ENCODE assay signal across 8 cellular contexts in genomic region chr5:96661101-96661840, GRCh38. TPM values are rescaled to one million over a fixed set of nuclear protein-coding genes. Genes with fewer than 3 reads are reported as not detected.
A peak's percentile ranks its signal among the peaks of the same experiment; 100 is the strongest.
DNase-seq lines count a peak whose midpoint lies in the region; ATAC-seq and TF ChIP-seq lines count a peak whose summit lies in the region.

No MANE protein-coding gene starts in this region.

- H3K4me3 ChIP-seq in DOHH2 (ENCODE audit: low read length) = peak overlapping the region; percentile 93
- peak overlapping the region; percentile 64 for H3K4me3 ChIP-seq in NB4 (ENCODE audit: low read depth, low read length)
- H3K4me3 ChIP-seq in fibroblast of villous mesenchyme (ENCODE audit: low read depth, low read length) = peak overlapping the region; percentile 73
- peak overlapping the region; percentile 76 to 97 for H3K4me3 ChIP-seq in neuronal stem cell (ENCODE audit: low read length in 2 of 2)

- H3K36me3 ChIP-seq in DOHH2 (ENCODE audit: control insufficient read depth, low read length) = no peaks in the 10 kb centered on the region
- no peaks in the 10 kb centered on the region for H3K36me3 ChIP-seq in neuronal stem cell (replicated peaks in 1 of 2; ENCODE audit: control insufficient read depth in 2 of 2, insufficient read depth in 2 of 2, low read length in 2 of 2)

- no peak overlapping the region for H2BK120ac ChIP-seq in neuronal stem cell (ENCODE audit: low read depth, low read length)

- H4K91ac ChIP-seq in neuronal stem cell (ENCODE audit: low read depth, low read length, poor library complexity) = no peak overlapping the region

- no peaks in the 10 kb centered on the region for H3K79me1 ChIP-seq in neuronal stem cell (ENCODE audit: low read depth, low read length)

- H3K27ac ChIP-seq in DOHH2 (ENCODE audit: low read depth, low read length) (peak overlapping the region; percentile 78), neuronal stem cell (replicated peaks; ENCODE audit: low read length) (peak overlapping the region; percentile 32)

- peak overlapping the region; percentile 50 for H3K18ac ChIP-seq in neuronal stem cell (ENCODE audit: low read length)

- H3K27ac Mint-ChIP-seq in activated T-cell treated with anti-CD3 and anti-CD28 coated beads, Interleukin-2, amount 50 U/mL, for 72 hours = peak overlapping the region; percentile 96

- no peaks in the 10 kb centered on the region for H3K9me3 Mint-ChIP-seq in activated T-cell treated with anti-CD3 and anti-CD28 coated beads, Interleukin-2, amount 50 U/mL, for 72 hours

- no peak for TF ChIP-seq POLR2A in NB4 (IDR thresholded peaks at IDR 0.05; ENCODE audit: extremely low read depth, insufficient read length)

- H3K23ac ChIP-seq in neuronal stem cell (ENCODE audit: low read depth, low read length, poor library complexity) = no peak overlapping the region

- peaks cover 21% of the 10 kb centered on the region for H3K4me1 ChIP-seq in DOHH2 (ENCODE audit: control insufficient read depth, low read length)
- peaks cover 3 to 11% of the 10 kb centered on the region in 2 donors for H3K4me1 ChIP-seq in neuronal stem cell (ENCODE audit: control insufficient read depth in 2 of 2, insufficient read depth in 1 of 2, low read depth in 1 of 2, low read length in 2 of 2)

- no CpG with 5 or more reads among the region's 20 CpGs for WGBS in neuronal stem cell (ENCODE audit: extremely low coverage in 2 of 2, insufficient read length in 2 of 2, insufficient replicate concordance in 1 of 2), 2 donors

- peak overlapping the region; percentile 96 for H2AFZ ChIP-seq in neuronal stem cell (ENCODE audit: low read length)

- H4K8ac ChIP-seq in neuronal stem cell (ENCODE audit: low read depth, low read length) = no peak overlapping the region

- no peak overlapping the region for H3K9ac ChIP-seq in neuronal stem cell (ENCODE audit: low read depth, low read length, poor library complexity)

- H3F3A ChIP-seq in DOHH2 (ENCODE audit: control insufficient read depth, insufficient read depth) = no peaks in the 10 kb centered on the region

- H3K4me1 Mint-ChIP-seq in activated T-cell treated with anti-CD3 and anti-CD28 coated beads, Interleukin-2, amount 50 U/mL, for 72 hours (ENCODE audit: low read depth) = peaks cover 46% of the 10 kb centered on the region

- peaks cover 28% of the 10 kb centered on the region for H3K79me2 ChIP-seq in DOHH2 (ENCODE audit: control insufficient read depth, low read length)

- H3K9me3 ChIP-seq in DOHH2 (ENCODE audit: control insufficient read depth, insufficient read depth, low read length) (no peaks in the 10 kb centered on the region), neuronal stem cell (replicated peaks in 1 of 2; ENCODE audit: control insufficient read depth in 2 of 2, insufficient read depth in 1 of 2, low read depth in 1 of 2, low read length in 2 of 2) (no peaks in the 10 kb centered on the region)

- H2BK12ac ChIP-seq in neuronal stem cell (ENCODE audit: low read length) = no peak overlapping the region

- H3K27me3 ChIP-seq in DOHH2 (ENCODE audit: control insufficient read depth, low read length) = no peaks in the 10 kb centered on the region
- peaks cover 0 to 15% (median 11%) of the 10 kb centered on the region in 3 experiments for H3K27me3 ChIP-seq in neuronal stem cell (ENCODE audit: control insufficient read depth in 3 of 3, insufficient read depth in 3 of 3, low read depth in 1 of 3, low read length in 3 of 3)

- DNase-seq in NB4 (ENCODE audit: low read depth) (peak; percentile 59), fibroblast of villous mesenchyme (ENCODE audit: low read depth) (peak; percentile 72), neuronal stem cell (ENCODE audit: low spot score) (peak; percentile 23), NCI-H2029 treated with DMSO at 0.1 percent for 48 hours (lab: John Stamatoyannopoulos, UW) (no peak)
- DNase-seq in activated T-cell treated with anti-CD3 and anti-CD28 coated beads, Interleukin-2, amount 50 U/mL, for 72 hours = peak; percentile 38 to 48

- H3K14ac ChIP-seq in neuronal stem cell (ENCODE audit: low read length) = no peak overlapping the region

- H3K9me2 ChIP-seq in DOHH2 (replicated peaks; ENCODE audit: control insufficient read depth, low read length) = no peaks in the 10 kb centered on the region

- peaks cover 1 to 4% of the 10 kb centered on the region in 2 donors for H3K36me3 Mint-ChIP-seq in activated T-cell treated with anti-CD3 and anti-CD28 coated beads, Interleukin-2, amount 50 U/mL, for 72 hours (ENCODE audit: insufficient read depth in 2 of 2)

- H3K4ac ChIP-seq in neuronal stem cell (ENCODE audit: low read length) = no peak overlapping the region

- H2BK5ac ChIP-seq in neuronal stem cell (ENCODE audit: low read length) = no peak overlapping the region

- no peak overlapping the region for H2BK15ac ChIP-seq in neuronal stem cell (ENCODE audit: low read length)

- ATAC-seq in GM21825 (IDR thresholded peaks at IDR 0.05; ENCODE audit: unreplicated experiment) (peak; percentile 20), esophagus mucosa (no peak)
- ATAC-seq in activated T-cell treated with anti-CD3 and anti-CD28 coated beads, Interleukin-2, amount 50 U/mL, for 72 hours (replicated peaks in 1 of 2) = peak; percentile 8 to 19

- H3K4me2 ChIP-seq in DOHH2 (ENCODE audit: low read length) (peak overlapping the region; percentile 77), neuronal stem cell (ENCODE audit: insufficient read depth, low read length, poor library complexity, severe bottlenecking) (peak overlapping the region; percentile 99)

- H3K27me3 Mint-ChIP-seq in activated T-cell treated with anti-CD3 and anti-CD28 coated beads, Interleukin-2, amount 50 U/mL, for 72 hours (ENCODE audit: low read depth) = peaks cover 28% of the 10 kb centered on the region

- peak overlapping the region; percentile 85 to 98 for H3K4me3 Mint-ChIP-seq in activated T-cell treated with anti-CD3 and anti-CD28 coated beads, Interleukin-2, amount 50 U/mL, for 72 hours

- H2AK5ac ChIP-seq in neuronal stem cell (ENCODE audit: low read depth, low read length) = no peak overlapping the region

- TF ChIP-seq CTCF in DOHH2 (IDR thresholded peaks at IDR 0.05; ENCODE audit: low read depth, low read length, poor library complexity, severe bottlenecking) = no peak
- no peak for TF ChIP-seq CTCF in NB4 (IDR thresholded peaks at IDR 0.05; ENCODE audit: low read depth, low read length)
- TF ChIP-seq CTCF in fibroblast of villous mesenchyme (IDR thresholded peaks at IDR 0.05; ENCODE audit: insufficient read depth, low read depth, low read length) = no peak

- H4K20me1 ChIP-seq in DOHH2 (ENCODE audit: control insufficient read depth, insufficient read depth, low read depth, low read length) = no peaks in the 10 kb centered on the region

RNA-seq across cellular contexts. Expression of gene CAST, which starts 0.9 kb away (rescaled TPM):
- total RNA-seq in activated T-cell treated with anti-CD3 and anti-CD28 coated beads, Interleukin-2, amount 50 U/mL, for 72 hours = 100 to 1,000 TPM; 120 to 163 TPM
- total RNA-seq in fibroblast of villous mesenchyme (160 and 200 TPM in 2 replicates), esophagus mucosa (433 TPM)
- polyA plus RNA-seq in neuronal stem cell (2013, experiment 1 of 2) = 46.2 TPM
- 48.1 TPM for polyA plus RNA-seq in neuronal stem cell (2013, experiment 2 of 2)
